Comparison of ENCODE assay signal across 1 cellular context in genomic region chr10:89644967-89645741, GRCh38.
TF ChIP-seq lines count a peak whose summit lies in the region.

TSS of gene PANK1 (minus strand) at chr10:89645242. CDS start at chr10:89644891, 351 bp downstream.

TF ChIP-seq in HepG2, 621 proteins besides CTCF, POLR2A, EP300 and RAD21 (continued from another document and continues in another):
- no peak for TF ChIP-seq GLMP (CRISPR knock-in tag; IDR thresholded peaks at IDR 0.05; ENCODE audit: borderline replicate concordance)
- TF ChIP-seq NR2F6 (IDR thresholded peaks at IDR 0.05) = no peak; the same call in 1 of the 2 replicates
- no peak for TF ChIP-seq NR2F6 (CRISPR knock-in tag; IDR thresholded peaks at IDR 0.05)
- no peak for TF ChIP-seq NKX3-1 (CRISPR knock-in tag; IDR thresholded peaks at IDR 0.05)
- TF ChIP-seq ZBTB1 (CRISPR knock-in tag; IDR thresholded peaks at IDR 0.05; ENCODE audit: borderline replicate concordance) = no peak
- no peak; the same call in 1 of the 2 replicates for TF ChIP-seq WIZ (CRISPR knock-in tag; IDR thresholded peaks at IDR 0.05)
- no peak for TF ChIP-seq TMF1 (CRISPR knock-in tag; IDR thresholded peaks at IDR 0.05; ENCODE audit: low read depth)
- no peak for TF ChIP-seq RARG (CRISPR knock-in tag; IDR thresholded peaks at IDR 0.05; ENCODE audit: low read depth)
- no peak for TF ChIP-seq ZNF468 (CRISPR knock-in tag; IDR thresholded peaks at IDR 0.05)
- no peak for TF ChIP-seq HIVEP1 (CRISPR knock-in tag; IDR thresholded peaks at IDR 0.05)
- TF ChIP-seq ZNF652 (CRISPR knock-in tag; IDR thresholded peaks at IDR 0.05; ENCODE audit: borderline replicate concordance, low read depth) = no peak
- TF ChIP-seq ZSCAN9 (CRISPR knock-in tag; IDR thresholded peaks at IDR 0.05; ENCODE audit: borderline replicate concordance) = no peak
- no peak for TF ChIP-seq ZBTB46 (CRISPR knock-in tag; IDR thresholded peaks at IDR 0.05; ENCODE audit: borderline replicate concordance)
- no peak for TF ChIP-seq HMGXB3 (CRISPR knock-in tag; IDR thresholded peaks at IDR 0.05; ENCODE audit: borderline replicate concordance)
- peak; percentile 51 for TF ChIP-seq ZFX (CRISPR knock-in tag; IDR thresholded peaks at IDR 0.05; ENCODE audit: low read depth)
- no peak; the same call in 1 of the 2 replicates for TF ChIP-seq KLF15 (CRISPR knock-in tag; IDR thresholded peaks at IDR 0.05; ENCODE audit: borderline replicate concordance)
- no peak for TF ChIP-seq KMT2B (CRISPR knock-in tag; IDR thresholded peaks at IDR 0.05)
- TF ChIP-seq ZSCAN29 (CRISPR knock-in tag; conservative IDR thresholded peaks at IDR 0.05) = no peak
- peak; percentile 77 for TF ChIP-seq POLR2AphosphoS5 (IDR thresholded peaks at IDR 0.05; ENCODE audit: low read depth, low read length)
- no peak for TF ChIP-seq NCOR1 (IDR thresholded peaks at IDR 0.05; ENCODE audit: borderline replicate concordance, low read length)
- TF ChIP-seq MEF2D (CRISPR knock-in tag; IDR thresholded peaks at IDR 0.05) = no peak
- no peak for TF ChIP-seq CHCHD3 (CRISPR knock-in tag; IDR thresholded peaks at IDR 0.05)
- no peak for TF ChIP-seq ZGPAT (CRISPR knock-in tag; IDR thresholded peaks at IDR 0.05)
- no peak for TF ChIP-seq PPARG (CRISPR knock-in tag; conservative IDR thresholded peaks at IDR 0.05)
- no peak for TF ChIP-seq TOE1 (CRISPR knock-in tag; IDR thresholded peaks at IDR 0.05)
- no peak for TF ChIP-seq SSRP1 (CRISPR knock-in tag; IDR thresholded peaks at IDR 0.05)
- no peak for TF ChIP-seq ZNF124 (CRISPR knock-in tag; IDR thresholded peaks at IDR 0.05)
- no peak for TF ChIP-seq GATAD1 (CRISPR knock-in tag; IDR thresholded peaks at IDR 0.05)
- peak; percentile 20; the same call in 1 of the 2 replicates for TF ChIP-seq ZNF800 (CRISPR knock-in tag; IDR thresholded peaks at IDR 0.05)
- TF ChIP-seq RBFOX2 (IDR thresholded peaks at IDR 0.05; ENCODE audit: low read depth, low read length) = no peak
- 0 out of 2 replicates have a peak, but pooled peaks have one; percentile 9 for TF ChIP-seq GMEB1 (CRISPR knock-in tag; IDR thresholded peaks at IDR 0.05; ENCODE audit: borderline replicate concordance)
- TF ChIP-seq PAWR (CRISPR knock-in tag; IDR thresholded peaks at IDR 0.05; ENCODE audit: borderline replicate concordance) = no peak
- TF ChIP-seq EED (CRISPR knock-in tag; IDR thresholded peaks at IDR 0.05) = peak; percentile 79; the same call in 1 of the 2 replicates
- no peak for TF ChIP-seq MYNN (CRISPR knock-in tag; IDR thresholded peaks at IDR 0.05; ENCODE audit: low read depth)
- peak; percentile 86 for TF ChIP-seq ASH2L (IDR thresholded peaks at IDR 0.05; ENCODE audit: insufficient read length, low read depth, low read length)
- no peak for TF ChIP-seq NFIB (CRISPR knock-in tag; IDR thresholded peaks at IDR 0.05; ENCODE audit: borderline replicate concordance)
- no peak for TF ChIP-seq RFXAP (CRISPR knock-in tag; IDR thresholded peaks at IDR 0.05; ENCODE audit: borderline replicate concordance)
- no peak for TF ChIP-seq XBP1 (CRISPR knock-in tag; IDR thresholded peaks at IDR 0.05)
- no peak for TF ChIP-seq SRF (IDR thresholded peaks at IDR 0.05; ENCODE audit: low read depth, low read length)
- TF ChIP-seq PRDM15 (CRISPR knock-in tag; IDR thresholded peaks at IDR 0.05) = no peak
- TF ChIP-seq AHR (CRISPR knock-in tag; IDR thresholded peaks at IDR 0.05) = no peak
- no peak for TF ChIP-seq TERF1 (CRISPR knock-in tag; IDR thresholded peaks at IDR 0.05)
- TF ChIP-seq ZNF737 (CRISPR knock-in tag; IDR thresholded peaks at IDR 0.05; ENCODE audit: borderline replicate concordance) = no peak
- TF ChIP-seq ZNF747 (CRISPR knock-in tag; IDR thresholded peaks at IDR 0.05; ENCODE audit: borderline replicate concordance) = peak; percentile 84
- no peak for TF ChIP-seq CSRNP2 (CRISPR knock-in tag; conservative IDR thresholded peaks at IDR 0.05; ENCODE audit: low read depth)
- no peak for TF ChIP-seq ZNF207 (IDR thresholded peaks at IDR 0.05; ENCODE audit: borderline replicate concordance)
- no peak for TF ChIP-seq ZKSCAN8 (CRISPR knock-in tag; IDR thresholded peaks at IDR 0.05; ENCODE audit: borderline replicate concordance)
- no peak for TF ChIP-seq SOX6 (IDR thresholded peaks at IDR 0.05)
- TF ChIP-seq SOX6 (CRISPR knock-in tag; IDR thresholded peaks at IDR 0.05) = no peak
- TF ChIP-seq THYN1 (CRISPR knock-in tag; IDR thresholded peaks at IDR 0.05; ENCODE audit: borderline replicate concordance, low read depth) = no peak
- TF ChIP-seq ZNF713 (CRISPR knock-in tag; IDR thresholded peaks at IDR 0.05) = no peak
